ENCODE assay signal across 13 cellular contexts in genomic region chr2:74505448-74506246, GRCh38. TPM values are rescaled to one million over a fixed set of nuclear protein-coding genes. Genes with fewer than 3 reads are reported as not detected.
DNase-seq lines count a peak whose midpoint lies in the region; ATAC-seq and TF ChIP-seq lines count a peak whose summit lies in the region.
"Had no signal": no experiment of that assay in that cellular context is flagged by ENCODE, and none has a peak within 500 bp of the region (broad histone marks: within the 10 kb centered on the region; RNA-seq: fewer than 3 reads in every experiment).

No MANE protein-coding gene starts in this region.

- no peaks in the 10 kb centered on the region for H4K20me1 ChIP-seq in KMS-11 (ENCODE audit: insufficient read depth)

- H3K79me2 ChIP-seq in KMS-11 (ENCODE audit: insufficient read depth, low read depth), result peaks cover 13% of the 10 kb centered on the region

- H3K27ac Mint-ChIP-seq in chondrocyte (ENCODE audit: unreplicated experiment), result peak overlapping the region; percentile 8
- peak overlapping the region; percentile 93 to 99 for H3K27ac Mint-ChIP-seq in natural killer cell treated with Interleukin-12 subunit alpha and Interleukin-12 subunit beta and Interleukin-15 and Interleukin-18, amount 100 ng/mL, for 72 hours

- H3K36me3 Mint-ChIP-seq in chondrocyte (ENCODE audit: low read depth), result peaks cover 14% of the 10 kb centered on the region
- peaks cover 12% of the 10 kb centered on the region for H3K36me3 Mint-ChIP-seq in natural killer cell treated with Interleukin-12 subunit alpha and Interleukin-12 subunit beta and Interleukin-15 and Interleukin-18, amount 100 ng/mL, for 72 hours

- no peaks in the 10 kb centered on the region for H3K36me3 ChIP-seq in KMS-11 (ENCODE audit: insufficient read depth)
- H3K36me3 ChIP-seq in esophagus muscularis mucosa, result peaks cover 0 to 21% (median 18%) of the 10 kb centered on the region in 4 donors
- H3K36me3 ChIP-seq: pancreas had no signal

- H2AFZ ChIP-seq in KMS-11 (ENCODE audit: low read depth), result no peak overlapping the region

- H3K4me1 Mint-ChIP-seq in chondrocyte (ENCODE audit: low read depth), result peaks cover 60% of the 10 kb centered on the region
- peaks cover 59 to 62% of the 10 kb centered on the region in 2 donors for H3K4me1 Mint-ChIP-seq in natural killer cell treated with Interleukin-12 subunit alpha and Interleukin-12 subunit beta and Interleukin-15 and Interleukin-18, amount 100 ng/mL, for 72 hours (ENCODE audit: low read depth in 2 of 2)

- H3K27me3 ChIP-seq in KMS-11 (ENCODE audit: insufficient read depth, low read depth) (peaks cover 16% of the 10 kb centered on the region; the same call in 1 of the 2 replicates), esophagus muscularis mucosa (peaks cover 0 to 75% (median 18%) of the 10 kb centered on the region in 4 donors)
- H3K27me3 ChIP-seq: pancreas had no signal

- H3K4me3 ChIP-seq in AG09309 (ENCODE audit: control insufficient read depth, low read depth, low read length) (peak overlapping the region; percentile 26), KMS-11 (IDR thresholded peaks at IDR 0.05; ENCODE audit: insufficient read depth, low read depth, low read length) (no peak overlapping the region), esophagus muscularis mucosa (peak overlapping the region in 1 of 4 donors; percentile 99)

- H3K9ac ChIP-seq in KMS-11, result no peak overlapping the region

- H3K27me3 Mint-ChIP-seq in chondrocyte (ENCODE audit: low read depth), result peaks cover 15% of the 10 kb centered on the region
- peaks cover 8 to 14% of the 10 kb centered on the region in 2 donors for H3K27me3 Mint-ChIP-seq in natural killer cell treated with Interleukin-12 subunit alpha and Interleukin-12 subunit beta and Interleukin-15 and Interleukin-18, amount 100 ng/mL, for 72 hours

- TF ChIP-seq EP300 in esophagus muscularis mucosa (IDR thresholded peaks at IDR 0.05), result no peak

- intact Hi-C loops in esophagus muscularis mucosa (cut with DNase I), result no loop called here

- H3K4me1 ChIP-seq in KMS-11 (ENCODE audit: low read depth, poor library complexity, severe bottlenecking), result peaks cover 29% of the 10 kb centered on the region
- H3K4me1 ChIP-seq in esophagus muscularis mucosa, result peaks cover 36 to 58% (median 54%) of the 10 kb centered on the region in 4 donors

- H3K4me2 ChIP-seq in KMS-11, result peak overlapping the region; percentile 98

- TF ChIP-seq POLR2A in esophagus muscularis mucosa (IDR thresholded peaks at IDR 0.05; ENCODE audit: low read depth), result no peak

- no peaks in the 10 kb centered on the region for H3K9me3 ChIP-seq in esophagus muscularis mucosa
- H3K9me3 ChIP-seq: pancreas had no signal

- no peak for DNase-seq in AG09309 (ENCODE audit: low read depth)
- no peak for DNase-seq in chondrocyte (ENCODE audit: low spot score)
- peak; percentile 49 for DNase-seq in natural killer cell treated with Interleukin-12 subunit alpha and Interleukin-12 subunit beta and Interleukin-15 and Interleukin-18, amount 100 ng/mL, for 72 hours (ENCODE audit: low spot score)
- DNase-seq in caudate nucleus (lab: John Stamatoyannopoulos, UW), result no peak
- no peak for DNase-seq in esophagus muscularis mucosa (ENCODE audit: extremely low spot score)
- no peak for DNase-seq in NCI-H526 (lab: John Stamatoyannopoulos, UW)
- DNase-seq: activated T-cell treated with anti-CD3 and anti-CD28 coated beads, Interleukin-2, amount 50 U/mL, for 4 hours; DMS 273 treated with DMSO at 0.1 percent for 48 hours; pancreas; T-cell had no signal

- TF ChIP-seq CTCF in AG09309 (IDR thresholded peaks at IDR 0.05; ENCODE audit: control insufficient read depth, insufficient read depth, low read depth, low read length, missing control alignments), result no peak
- TF ChIP-seq CTCF in KMS-11 (conservative IDR thresholded peaks at IDR 0.05; ENCODE audit: low read depth, low read length), result no peak
- no peak for TF ChIP-seq CTCF in chondrocyte (IDR thresholded peaks at IDR 0.05)
- TF ChIP-seq CTCF in esophagus muscularis mucosa (IDR thresholded peaks at IDR 0.05), result no peak

- H3K9me3 Mint-ChIP-seq in chondrocyte (ENCODE audit: low read depth), result no peaks in the 10 kb centered on the region
- H3K9me3 Mint-ChIP-seq in natural killer cell treated with Interleukin-12 subunit alpha and Interleukin-12 subunit beta and Interleukin-15 and Interleukin-18, amount 100 ng/mL, for 72 hours, result no peaks in the 10 kb centered on the region
- H3K9me3 Mint-ChIP-seq: activated T-cell treated with anti-CD3 and anti-CD28 coated beads, Interleukin-2, amount 50 U/mL, for 4 hours; T-cell had no signal

- WGBS in esophagus muscularis mucosa, result 93% methylated on average over 14 of the region's 14 CpGs

- no peak for ATAC-seq in natural killer cell treated with Interleukin-12 subunit alpha and Interleukin-12 subunit beta and Interleukin-15 and Interleukin-18, amount 100 ng/mL, for 72 hours
- no peak for ATAC-seq in HG02885 (IDR thresholded peaks at IDR 0.05; ENCODE audit: poor library complexity, unreplicated experiment)
- ATAC-seq: activated T-cell treated with anti-CD3 and anti-CD28 coated beads, Interleukin-2, amount 50 U/mL, for 4 hours; pancreas; T-cell had no signal

- peak overlapping the region; percentile 100 for H3K4me3 Mint-ChIP-seq in chondrocyte (ENCODE audit: unreplicated experiment)
- H3K4me3 Mint-ChIP-seq in natural killer cell treated with Interleukin-12 subunit alpha and Interleukin-12 subunit beta and Interleukin-15 and Interleukin-18, amount 100 ng/mL, for 72 hours, result peak overlapping the region; percentile 79

- H3K27ac ChIP-seq in KMS-11, result no peak overlapping the region
- H3K27ac ChIP-seq in caudate nucleus (ENCODE audit: low read depth, low read length), result no peak overlapping the region
- no peak overlapping the region for H3K27ac ChIP-seq in esophagus muscularis mucosa (replicated peaks in 1 of 4)
- H3K27ac ChIP-seq: pancreas had no signal

RNA-seq across cellular contexts. Expression of gene PCGF1, which starts 1.8 kb away (rescaled TPM):
- 26.1 to 30.7 TPM (median 30.0 TPM) in 3 replicates for total RNA-seq in chondrocyte
- total RNA-seq in natural killer cell treated with Interleukin-12 subunit alpha and Interleukin-12 subunit beta and Interleukin-15 and Interleukin-18, amount 100 ng/mL, for 72 hours, result 10 to 100 TPM; 31.3 to 41.3 TPM
- total RNA-seq in esophagus muscularis mucosa, result 10 to 100 TPM; 11.3 to 14.1 (median 12.7) TPM

RNA-seq across cellular contexts. Expression of gene LBX2, which starts 6.2 kb away (rescaled TPM):
- 0.90 to 2.3 TPM (median 1.3 TPM) in 3 replicates for total RNA-seq in chondrocyte
- 1 to 10 TPM; 1.3 to 1.5 TPM for total RNA-seq in natural killer cell treated with Interleukin-12 subunit alpha and Interleukin-12 subunit beta and Interleukin-15 and Interleukin-18, amount 100 ng/mL, for 72 hours
- 1 to 10 TPM in 1 of 4 donors, under 1 TPM in 3; 0.32 to 1.7 (median 0.84) TPM for total RNA-seq in esophagus muscularis mucosa

RNA-seq across cellular contexts. Expression of gene TLX2, which starts 8.6 kb away (rescaled TPM):
- total RNA-seq in chondrocyte (0.10 TPM in 1 of 3 replicates, not detected in the others), esophagus muscularis mucosa (under 1 TPM in 3 of 4 donors, not detected in 1; 0.42 to 0.99 (median 0.84) TPM)
- total RNA-seq in natural killer cell treated with Interleukin-12 subunit alpha and Interleukin-12 subunit beta and Interleukin-15 and Interleukin-18, amount 100 ng/mL, for 72 hours, result under 1 TPM; 0.12 to 0.95 TPM
- total RNA-seq: activated T-cell treated with anti-CD3 and anti-CD28 coated beads, Interleukin-2, amount 50 U/mL, for 4 hours; pancreas had no signal

RNA-seq across cellular contexts. Expression of gene DQX1, which starts 20.4 kb away (rescaled TPM):
- total RNA-seq in chondrocyte (0.34 TPM in 1 of 3 replicates, not detected in the others), esophagus muscularis mucosa (not detected)
- 1 to 10 TPM in 1 of 2 donors, under 1 TPM in 1; 0.55 to 1.0 TPM for total RNA-seq in natural killer cell treated with Interleukin-12 subunit alpha and Interleukin-12 subunit beta and Interleukin-15 and Interleukin-18, amount 100 ng/mL, for 72 hours
- total RNA-seq: NCI-H460 had no signal

RNA-seq across cellular contexts. Expression of gene TTC31, which starts 22.8 kb away (rescaled TPM):
- total RNA-seq in chondrocyte, result 17.4 to 25.4 TPM (median 18.1 TPM) in 3 replicates
- total RNA-seq in natural killer cell treated with Interleukin-12 subunit alpha and Interleukin-12 subunit beta and Interleukin-15 and Interleukin-18, amount 100 ng/mL, for 72 hours, result 10 to 100 TPM; 42.8 to 49.0 TPM
- total RNA-seq in esophagus muscularis mucosa, result 10 to 100 TPM; 17.4 to 23.0 (median 20.6) TPM
